ENCODE assay signal across 20 cellular contexts in the genomic region with DNA sequence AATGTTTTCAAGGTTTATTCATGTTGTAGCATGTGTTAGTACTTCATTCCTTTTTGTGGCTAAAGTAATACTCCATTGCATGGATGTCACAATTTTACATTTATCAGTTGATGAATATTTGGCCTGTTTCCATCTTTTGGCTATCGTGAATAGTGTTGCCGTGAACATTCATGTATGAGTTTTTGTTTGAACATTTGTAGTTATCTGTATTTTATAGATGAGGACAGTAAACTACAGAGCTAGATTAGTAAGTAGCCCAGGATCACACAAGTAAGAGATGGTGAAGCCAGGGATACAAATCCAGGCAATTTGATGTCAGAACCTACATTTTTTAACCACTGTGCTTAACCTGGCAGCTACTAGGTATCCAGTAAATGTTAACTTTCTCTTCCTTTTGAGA.
DNase-seq lines count a peak whose midpoint lies in the region; ATAC-seq, FAIRE-seq and TF ChIP-seq lines count a peak whose summit lies in the region.
"Had no signal": no experiment of that assay in that cellular context is flagged by ENCODE, and none has a peak within 500 bp of the region (broad histone marks: within the 10 kb centered on the region; RNA-seq: fewer than 3 reads in every experiment).

No MANE protein-coding gene starts in this region.

- no peak for ATAC-seq in HG03469 (IDR thresholded peaks at IDR 0.05; ENCODE audit: unreplicated experiment)
- no peak for ATAC-seq in HG03196 (IDR thresholded peaks at IDR 0.05; ENCODE audit: unreplicated experiment)
- no peak for ATAC-seq in stimulated activated naive B cell treated with anti-CD40 and anti-IgM and Interleukin-4, amounts not matched to agents 10 μg/mL and 1 μg/mL and 100 μg/mL, for 72 hours (replicated peaks)
- ATAC-seq: stimulated activated naive CD8-positive, alpha-beta T cell treated with anti-CD3 and anti-CD28 coated beads, Interleukin-15, Interleukin-2, amounts not matched to agents 100 U/mL and 50 U/mL, for 24 hours had no signal

- no peaks in the 10 kb centered on the region for H3K27me3 Mint-ChIP-seq in astrocyte (ENCODE audit: low read depth, unreplicated experiment)
- H3K27me3 Mint-ChIP-seq in stimulated activated naive B cell treated with anti-CD40 and anti-IgM and Interleukin-4, amounts not matched to agents 10 μg/mL and 1 μg/mL and 100 μg/mL, for 72 hours: no peaks in the 10 kb centered on the region
- H3K27me3 Mint-ChIP-seq: CD4-positive, alpha-beta memory T cell had no signal

- H3K4me1 ChIP-seq in ACC112 (ENCODE audit: control insufficient read depth, insufficient read depth, low read length, unreplicated experiment) (peaks cover 36% of the 10 kb centered on the region), HUES48 (ENCODE audit: control insufficient read depth, insufficient read depth, low read length) (peaks cover 26% of the 10 kb centered on the region), astrocyte (ENCODE audit: insufficient read depth, low read length) (peaks cover 42% of the 10 kb centered on the region), hepatocyte (ENCODE audit: insufficient read depth) (no peaks in the 10 kb centered on the region), testis (no peaks in the 10 kb centered on the region)
- H3K4me1 ChIP-seq: right atrium auricular region had no signal

- H2AFZ ChIP-seq in ACC112 (ENCODE audit: low read length, unreplicated experiment): no peak overlapping the region
- H2AFZ ChIP-seq in astrocyte (ENCODE audit: low read depth, low read length): no peak overlapping the region
- no peak overlapping the region for H2AFZ ChIP-seq in hepatocyte

- H3K79me2 ChIP-seq in ACC112 (ENCODE audit: control insufficient read depth, insufficient read depth, low read length, unreplicated experiment) (no peaks in the 10 kb centered on the region), astrocyte (ENCODE audit: insufficient read depth, low read length) (peaks cover 3% of the 10 kb centered on the region), hepatocyte (no peaks in the 10 kb centered on the region)

- H3K27ac Mint-ChIP-seq in astrocyte (ENCODE audit: unreplicated experiment): peak overlapping the region; percentile 13
- H3K27ac Mint-ChIP-seq in stimulated activated naive B cell treated with anti-CD40 and anti-IgM and Interleukin-4, amounts not matched to agents 10 μg/mL and 1 μg/mL and 100 μg/mL, for 72 hours: no peak overlapping the region

- H3K4me3 ChIP-seq in ACC112 (ENCODE audit: low read depth, low read length): no peak overlapping the region; the same call in 1 of the 2 replicates
- peak overlapping the region; percentile 9; the same call in 1 of the 2 replicates for H3K4me3 ChIP-seq in HUES48 (ENCODE audit: low read depth, low read length)
- H3K4me3 ChIP-seq in astrocyte (ENCODE audit: insufficient read depth, low read depth, low read length): no peak overlapping the region
- H3K4me3 ChIP-seq in hepatocyte: no peak overlapping the region
- no peak overlapping the region for H3K4me3 ChIP-seq in testis
- H3K4me3 ChIP-seq: right atrium auricular region had no signal

- TF ChIP-seq CTCF in astrocyte (IDR thresholded peaks at IDR 0.05; ENCODE audit: insufficient read depth, low read depth, low read length): no peak
- no peak for TF ChIP-seq CTCF in hepatocyte (IDR thresholded peaks at IDR 0.05; ENCODE audit: poor library complexity)
- TF ChIP-seq CTCF in testis (IDR thresholded peaks at IDR 0.05): no peak

- 88% methylated on average over 2 of the region's 2 CpGs for WGBS in hepatocyte (ENCODE audit: low lambda C conversion rate, missing lambda C conversion rate)
- WGBS in testis, 2 donors: 80 to 85% methylated on average over 2 of the region's 2 CpGs

- peak overlapping the region; percentile 89 for H3K27ac ChIP-seq in ACC112 (ENCODE audit: low read depth, low read length)
- peak overlapping the region; percentile 93 for H3K27ac ChIP-seq in HUES48 (ENCODE audit: low read depth, low read length)
- H3K27ac ChIP-seq in astrocyte (ENCODE audit: low read depth, low read length): peak overlapping the region; percentile 98
- peak overlapping the region; percentile 49 for H3K27ac ChIP-seq in hepatocyte
- H3K27ac ChIP-seq in testis: no peak overlapping the region
- H3K27ac ChIP-seq: right atrium auricular region had no signal

- H3K9ac ChIP-seq in HUES48 (ENCODE audit: low read depth, low read length): no peak overlapping the region
- peak overlapping the region; percentile 76 for H3K9ac ChIP-seq in astrocyte (ENCODE audit: low read length)

- H3K9me2 ChIP-seq in hepatocyte (replicated peaks; ENCODE audit: insufficient read depth): no peaks in the 10 kb centered on the region

- no peak for TF ChIP-seq POLR2A in testis (IDR thresholded peaks at IDR 0.05)

- H3K27me3 ChIP-seq in ACC112 (ENCODE audit: insufficient read depth, low read length) (no peaks in the 10 kb centered on the region), HUES48 (ENCODE audit: control insufficient read depth, insufficient read depth, low read length) (no peaks in the 10 kb centered on the region), astrocyte (ENCODE audit: insufficient read depth, low read length) (no peaks in the 10 kb centered on the region), hepatocyte (no peaks in the 10 kb centered on the region), testis (no peaks in the 10 kb centered on the region)
- H3K27me3 ChIP-seq: right atrium auricular region had no signal

- no peak for FAIRE-seq in astrocyte (lab: Jason Lieb, UNC)

- H4K20me1 ChIP-seq in astrocyte (ENCODE audit: insufficient read depth, low read length): no peaks in the 10 kb centered on the region
- no peaks in the 10 kb centered on the region for H4K20me1 ChIP-seq in hepatocyte (ENCODE audit: insufficient read depth, poor library complexity, severe bottlenecking)

- H3K9me3 ChIP-seq in HUES48 (ENCODE audit: control insufficient read depth, insufficient read depth, low read length): no peaks in the 10 kb centered on the region
- H3K9me3 ChIP-seq in astrocyte (ENCODE audit: insufficient read depth, low read depth, low read length): no peaks in the 10 kb centered on the region
- H3K9me3 ChIP-seq in hepatocyte (ENCODE audit: low read depth): no peaks in the 10 kb centered on the region
- H3K9me3 ChIP-seq in testis: no peaks in the 10 kb centered on the region
- H3K9me3 ChIP-seq: right atrium auricular region had no signal

- no peak for DNase-seq in astrocyte (ENCODE audit: low read depth)
- no peak for DNase-seq in hepatocyte (ENCODE audit: low spot score)
- no peak for DNase-seq in stimulated activated naive B cell treated with anti-CD40 and anti-IgM and Interleukin-4, amounts not matched to agents 10 μg/mL and 1 μg/mL and 100 μg/mL, for 72 hours
- no peak for DNase-seq in testis
- DNase-seq: activated CD4-positive, alpha-beta T cell treated with anti-CD3 and anti-CD28 coated beads, Interleukin-2, amount 50 U/mL, for 48 hours; activated naive CD4-positive, alpha-beta T cell treated with anti-CD3 and anti-CD28 coated beads, Interleukin-2, amount 50 U/mL, for 16 hours; activated T-cell treated with anti-CD3 and anti-CD28 coated beads, Interleukin-2, amount 50 U/mL, for 1 hour; CD4-positive, alpha-beta memory T cell; DND-41; Karpas-422; NCI-H1105 treated with DMSO at 0.1 percent for 48 hours; NCI-H526; OCI-M1; stimulated activated CD4-positive, alpha-beta T cell treated with anti-CD3 and anti-CD28 coated beads, Interleukin-15, amount 100 ng/mL, for 24 hours; stimulated activated naive CD8-positive, alpha-beta T cell treated with anti-CD3 and anti-CD28 coated beads, Interleukin-15, Interleukin-2, amounts not matched to agents 100 U/mL and 50 U/mL, for 24 hours had no signal

- H3K4me3 Mint-ChIP-seq in astrocyte (ENCODE audit: unreplicated experiment): no peak overlapping the region
- no peak overlapping the region for H3K4me3 Mint-ChIP-seq in stimulated activated naive B cell treated with anti-CD40 and anti-IgM and Interleukin-4, amounts not matched to agents 10 μg/mL and 1 μg/mL and 100 μg/mL, for 72 hours
- H3K4me3 Mint-ChIP-seq: CD4-positive, alpha-beta memory T cell had no signal

- intact Hi-C loops in testis (cut with DNase I; ENCODE audit: low total_unique reads): no loop called here

- peak overlapping the region; percentile 51 for H3K4me2 ChIP-seq in astrocyte (ENCODE audit: low read length)
- no peak overlapping the region for H3K4me2 ChIP-seq in hepatocyte

- H3K4me1 Mint-ChIP-seq in astrocyte (ENCODE audit: low read depth, unreplicated experiment): peaks cover 18% of the 10 kb centered on the region
- H3K4me1 Mint-ChIP-seq in stimulated activated naive B cell treated with anti-CD40 and anti-IgM and Interleukin-4, amounts not matched to agents 10 μg/mL and 1 μg/mL and 100 μg/mL, for 72 hours: no peaks in the 10 kb centered on the region
- H3K4me1 Mint-ChIP-seq: CD4-positive, alpha-beta memory T cell had no signal

- peaks cover 20% of the 10 kb centered on the region for H3K36me3 Mint-ChIP-seq in astrocyte (ENCODE audit: low read depth, unreplicated experiment)
- peaks cover 36 to 42% of the 10 kb centered on the region in 2 donors for H3K36me3 Mint-ChIP-seq in stimulated activated naive B cell treated with anti-CD40 and anti-IgM and Interleukin-4, amounts not matched to agents 10 μg/mL and 1 μg/mL and 100 μg/mL, for 72 hours

- H3K36me3 ChIP-seq in ACC112 (ENCODE audit: insufficient read depth, low read length): peaks cover 49% of the 10 kb centered on the region
- H3K36me3 ChIP-seq in HUES48 (ENCODE audit: control insufficient read depth, insufficient read depth, low read length): peaks cover 73% of the 10 kb centered on the region
- peaks cover 34% of the 10 kb centered on the region for H3K36me3 ChIP-seq in astrocyte (ENCODE audit: insufficient read depth, low read length)
- H3K36me3 ChIP-seq in hepatocyte (replicated peaks; ENCODE audit: insufficient read depth, low read depth): no peaks in the 10 kb centered on the region
- H3K36me3 ChIP-seq in testis (ENCODE audit: low read depth, missing control alignments): no peaks in the 10 kb centered on the region

- H3K9me3 Mint-ChIP-seq in astrocyte (ENCODE audit: unreplicated experiment): no peaks in the 10 kb centered on the region
- H3K9me3 Mint-ChIP-seq in stimulated activated naive B cell treated with anti-CD40 and anti-IgM and Interleukin-4, amounts not matched to agents 10 μg/mL and 1 μg/mL and 100 μg/mL, for 72 hours: no peaks in the 10 kb centered on the region
- H3K9me3 Mint-ChIP-seq: CD4-positive, alpha-beta memory T cell had no signal

Comparison
In these comparisons a context has a peak if more than half of its experiments do, and no peak if none do; other contexts are left out.
1. H3K27ac ChIP-seq: peak in ACC112 (single experiment), HUES48 (single experiment), astrocyte (single experiment) and hepatocyte (single experiment); none in testis (0 of 2).